In the genomic region with DNA sequence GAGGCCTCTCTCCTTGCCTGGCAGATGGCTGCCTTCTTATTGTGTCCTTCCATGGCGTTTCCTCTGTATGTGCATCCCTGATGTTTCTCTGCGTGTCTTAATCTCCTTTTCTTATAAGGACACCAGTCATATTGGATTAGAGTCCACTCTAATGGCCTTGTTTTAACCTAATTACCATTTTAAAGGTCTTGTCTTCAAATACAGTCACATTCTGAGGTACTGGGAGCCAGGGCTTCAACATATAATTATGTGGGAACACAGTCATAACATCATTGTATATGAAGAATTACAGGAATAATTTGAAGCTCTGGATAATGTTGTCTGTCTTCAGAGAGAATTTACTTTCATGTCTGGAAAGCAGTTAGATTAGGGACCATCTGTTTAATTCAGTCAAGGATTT, we compare ENCODE assay signal across 28 cellular contexts. TPM values are rescaled to one million over a fixed set of nuclear protein-coding genes. Genes with fewer than 3 reads are reported as not detected.
"Had no signal": no experiment of that assay in that cellular context is flagged by ENCODE, and none has a peak within 500 bp of the region (broad histone marks: within the 10 kb centered on the region; RNA-seq: fewer than 3 reads in every experiment).

No MANE protein-coding gene starts in this region.

- FAIRE-seq: small intestine, urothelium cell line had no signal

- H3K36me3 Mint-ChIP-seq: neural progenitor cell; stimulated activated effector memory CD8-positive, alpha-beta T cell treated with anti-CD3 and anti-CD28 coated beads, Interleukin-12 subunit alpha, Interleukin-12 subunit beta, amount 100 ng/mL, for 72 hours; stimulated activated naive B cell treated with anti-CD40 and anti-IgM and Interleukin-4, amounts not matched to agents 10 μg/mL and 1 μg/mL and 100 μg/mL, for 72 hours had no signal

- H3K4me1 Mint-ChIP-seq: stimulated activated effector memory CD8-positive, alpha-beta T cell treated with anti-CD3 and anti-CD28 coated beads, Interleukin-12 subunit alpha, Interleukin-12 subunit beta, amount 100 ng/mL, for 72 hours; stimulated activated naive B cell treated with anti-CD40 and anti-IgM and Interleukin-4, amounts not matched to agents 10 μg/mL and 1 μg/mL and 100 μg/mL, for 72 hours had no signal

- H3K4me3 ChIP-seq: neural progenitor cell, ovary, psoas muscle, right lobe of liver, sigmoid colon, stomach, thoracic aorta, thyroid gland, tibial nerve, upper lobe of left lung, vagina had no signal

- H3K4me3 Mint-ChIP-seq: nephron; neural progenitor cell; stimulated activated effector memory CD8-positive, alpha-beta T cell treated with anti-CD3 and anti-CD28 coated beads, Interleukin-12 subunit alpha, Interleukin-12 subunit beta, amount 100 ng/mL, for 72 hours; stimulated activated naive B cell treated with anti-CD40 and anti-IgM and Interleukin-4, amounts not matched to agents 10 μg/mL and 1 μg/mL and 100 μg/mL, for 72 hours; stimulated activated naive CD8-positive, alpha-beta T cell treated with anti-CD3 and anti-CD28 coated beads, Interleukin-15, Interleukin-2, amounts not matched to agents 100 ng/mL and 50 ng/mL, for 24 hours had no signal

- H3K36me3 ChIP-seq: neural progenitor cell, ovary, right lobe of liver, sigmoid colon, stomach, thoracic aorta, thyroid gland, tibial nerve, upper lobe of left lung, vagina had no signal

- H3K27ac ChIP-seq: neural progenitor cell, ovary, parathyroid adenoma, psoas muscle, right lobe of liver, sigmoid colon, stomach, thoracic aorta, thyroid gland, tibial nerve, upper lobe of left lung, vagina had no signal

- H3K9me3 ChIP-seq: ovary, psoas muscle, right lobe of liver, sigmoid colon, stomach, thoracic aorta, thyroid gland, upper lobe of left lung, vagina had no signal

- H3K27me3 Mint-ChIP-seq: progenitor cell of endocrine pancreas; stimulated activated naive B cell treated with anti-CD40 and anti-IgM and Interleukin-4, amounts not matched to agents 10 μg/mL and 1 μg/mL and 100 μg/mL, for 72 hours; stimulated activated naive CD8-positive, alpha-beta T cell treated with anti-CD3 and anti-CD28 coated beads, Interleukin-15, Interleukin-2, amounts not matched to agents 100 ng/mL and 50 ng/mL, for 24 hours had no signal

- H3K27me3 ChIP-seq: neural progenitor cell, ovary, right lobe of liver, sigmoid colon, stomach, thyroid gland, tibial nerve, upper lobe of left lung, vagina had no signal

- H3K27ac Mint-ChIP-seq: nephron; neural progenitor cell; progenitor cell of endocrine pancreas; stimulated activated effector memory CD8-positive, alpha-beta T cell treated with anti-CD3 and anti-CD28 coated beads, Interleukin-12 subunit alpha, Interleukin-12 subunit beta, amount 100 ng/mL, for 72 hours; stimulated activated naive B cell treated with anti-CD40 and anti-IgM and Interleukin-4, amounts not matched to agents 10 μg/mL and 1 μg/mL and 100 μg/mL, for 72 hours; stimulated activated naive CD8-positive, alpha-beta T cell treated with anti-CD3 and anti-CD28 coated beads, Interleukin-15, Interleukin-2, amounts not matched to agents 100 ng/mL and 50 ng/mL, for 24 hours had no signal

- ATAC-seq: psoas muscle; right cardiac atrium; right lobe of liver; stimulated activated effector memory CD8-positive, alpha-beta T cell treated with anti-CD3 and anti-CD28 coated beads, Interleukin-12 subunit alpha, Interleukin-12 subunit beta, amount 100 ng/mL, for 72 hours; stimulated activated naive B cell treated with anti-CD40 and anti-IgM and Interleukin-4, amounts not matched to agents 10 μg/mL and 1 μg/mL and 100 μg/mL, for 72 hours had no signal

- DNase-seq: occipital lobe; ovary; posterior cingulate gyrus; psoas muscle; right cardiac atrium; right lobe of liver; sigmoid colon; small intestine; stimulated activated CD4-positive, alpha-beta T cell treated with anti-CD3 and anti-CD28 coated beads, Interleukin-15, amount 100 ng/mL, for 24 hours; stimulated activated CD4-positive, alpha-beta T cell treated with anti-CD3 and anti-CD28 coated beads, Interleukin-2, amount 100 ng/mL, for 24 hours; stimulated activated CD4-positive, alpha-beta T cell treated with anti-CD3 and anti-CD28 coated beads, Interleukin-2, amount 100 ng/mL, for 48 hours; stimulated activated CD4-positive, alpha-beta T cell treated with anti-CD3 and anti-CD28 coated beads, Interleukin-4, amount 100 ng/mL, for 24 hours; stimulated activated naive B cell treated with anti-CD40 and anti-IgM and Interleukin-4, amounts not matched to agents 10 μg/mL and 1 μg/mL and 100 μg/mL, for 72 hours; stimulated activated naive CD4-positive, alpha-beta T cell treated with Interleukin-2 at 50 U/mL for 16 hours; stomach; thyroid gland; trophoblast cell; upper lobe of left lung had no signal

- H3K9me3 Mint-ChIP-seq: neural progenitor cell had no signal

RNA-seq across cellular contexts. Expression of a gene that starts 56.4 kb away (rescaled TPM):
- total RNA-seq: progenitor cell of endocrine pancreas had no signal
